ENCODE assay signal across 21 cellular contexts in the genomic region with DNA sequence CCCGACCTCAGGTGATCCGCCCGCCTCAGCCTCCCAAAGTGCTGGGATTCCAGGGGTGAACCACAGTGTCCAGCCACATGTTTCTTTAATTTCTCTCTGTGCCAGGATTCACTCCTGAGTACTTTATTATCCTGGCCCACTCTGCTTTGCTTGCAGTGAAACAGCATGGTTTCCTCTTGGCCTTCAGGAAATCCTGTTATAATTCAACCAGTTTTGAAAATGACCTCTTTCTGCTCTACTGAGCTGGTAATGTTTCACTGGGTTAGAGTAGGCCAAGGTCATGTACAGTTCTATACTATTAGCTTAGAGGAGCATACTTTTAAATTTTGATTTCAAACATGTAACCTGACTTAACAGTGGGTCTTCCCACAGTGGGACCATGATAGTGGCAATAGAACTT.
DNase-seq lines count a peak whose midpoint lies in the region; ATAC-seq and TF ChIP-seq lines count a peak whose summit lies in the region.
"Had no signal": no experiment of that assay in that cellular context is flagged by ENCODE, and none has a peak within 500 bp of the region (broad histone marks: within the 10 kb centered on the region; RNA-seq: fewer than 3 reads in every experiment).

No MANE protein-coding gene starts in this region.

- ATAC-seq in GM18861 (IDR thresholded peaks at IDR 0.05; ENCODE audit: unreplicated experiment) (peak; percentile 90), GM21619 (IDR thresholded peaks at IDR 0.05; ENCODE audit: unreplicated experiment) (peak; percentile 90), HG03460 (IDR thresholded peaks at IDR 0.05; ENCODE audit: unreplicated experiment) (peak; percentile 96), GM18505 (IDR thresholded peaks at IDR 0.05; ENCODE audit: unreplicated experiment) (no peak)
- no peak for ATAC-seq in activated T-cell treated with anti-CD3 and anti-CD28 coated beads, Interleukin-2, amount 50 U/mL, for 72 hours (replicated peaks in 1 of 2)
- ATAC-seq: activated T-helper 17 cell treated with anti-CD3 and anti-CD28 coated beads, Interleukin-2, amount 50 U/mL, for 72 hours; natural killer cell treated with Interleukin-12 subunit alpha and Interleukin-12 subunit beta and Interleukin-15 and Interleukin-18, amount 100 ng/mL, for 72 hours had no signal

- no peaks in the 10 kb centered on the region for H3K9me3 Mint-ChIP-seq in activated T-cell treated with anti-CD3 and anti-CD28 coated beads, Interleukin-2, amount 50 U/mL, for 72 hours
- H3K9me3 Mint-ChIP-seq: natural killer cell treated with Interleukin-12 subunit alpha and Interleukin-12 subunit beta and Interleukin-15 and Interleukin-18, amount 100 ng/mL, for 72 hours had no signal

- H3K36me3 ChIP-seq in liver (ENCODE audit: control insufficient read depth in 4 of 4, insufficient read depth in 3 of 4, low read depth in 1 of 4, low read length in 3 of 4) (no peaks in the 10 kb centered on the region), mammary epithelial cell (ENCODE audit: insufficient read depth, low read length) (no peaks in the 10 kb centered on the region)
- H3K36me3 ChIP-seq: prostate gland, thoracic aorta had no signal

- TF ChIP-seq RAD21 in liver (IDR thresholded peaks at IDR 0.05) = no peak

- dilution Hi-C loops in mammary epithelial cell (cut with HindIII; ENCODE audit: low sequenced_read_pairs) = no loop called here

- no peak for DNase-seq in NCI-H1436 (lab: John Stamatoyannopoulos, UW)
- DNase-seq in activated T-cell treated with anti-CD3 and anti-CD28 coated beads, Interleukin-2, amount 50 U/mL, for 72 hours = no peak
- DNase-seq in mammary epithelial cell = no peak
- DNase-seq: activated CD4-positive, CD25-positive, alpha-beta regulatory T cell; glutamatergic neuron; GOT3; IMR-90; mesendoderm; NCI-H2081 treated with DMSO at 0.1 percent for 48 hours; NCI-H524 treated with DMSO at 0.1 percent for 48 hours; SHP77 had no signal

- H3K27ac ChIP-seq in liver (ENCODE audit: low read depth in 1 of 2, low read length in 2 of 2) (no peak overlapping the region), mammary epithelial cell (ENCODE audit: insufficient read depth, low read depth, low read length) (no peak overlapping the region)
- H3K27ac ChIP-seq: prostate gland, thoracic aorta had no signal

- no peaks in the 10 kb centered on the region for H4K20me1 ChIP-seq in mammary epithelial cell (ENCODE audit: insufficient read depth, low read length)

- H3K9me3 ChIP-seq in liver (ENCODE audit: control insufficient read depth in 4 of 4, low read length in 3 of 4) (no peaks in the 10 kb centered on the region), mammary epithelial cell (replicated peaks; ENCODE audit: insufficient read depth, low read length) (no peaks in the 10 kb centered on the region)
- H3K9me3 ChIP-seq: prostate gland, thoracic aorta had no signal

- in situ Hi-C loops in mammary epithelial cell (cut with MboI; ENCODE audit: low sequenced_read_pairs in 2 of 2) = no loop called here

- CTCF ChIA-PET in mammary epithelial cell (lab: Charles Lee; ENCODE audit: low non-redundant PET) = no interaction called here

- H3K4me3 Mint-ChIP-seq in activated T-cell treated with anti-CD3 and anti-CD28 coated beads, Interleukin-2, amount 50 U/mL, for 72 hours = no peak overlapping the region
- H3K4me3 Mint-ChIP-seq: activated T-helper 17 cell treated with anti-CD3 and anti-CD28 coated beads, Interleukin-2, amount 50 U/mL, for 72 hours; natural killer cell treated with Interleukin-12 subunit alpha and Interleukin-12 subunit beta and Interleukin-15 and Interleukin-18, amount 100 ng/mL, for 72 hours had no signal

- H3K27ac Mint-ChIP-seq in activated T-cell treated with anti-CD3 and anti-CD28 coated beads, Interleukin-2, amount 50 U/mL, for 72 hours = no peak overlapping the region
- H3K27ac Mint-ChIP-seq: activated T-helper 17 cell treated with anti-CD3 and anti-CD28 coated beads, Interleukin-2, amount 50 U/mL, for 72 hours; natural killer cell treated with Interleukin-12 subunit alpha and Interleukin-12 subunit beta and Interleukin-15 and Interleukin-18, amount 100 ng/mL, for 72 hours had no signal

- TF ChIP-seq CTCF in liver (IDR thresholded peaks at IDR 0.05; ENCODE audit: low read depth, low read length, missing input control) (no peak), mammary epithelial cell (conservative IDR thresholded peaks at IDR 0.05 in 1 of 2, IDR thresholded peaks at IDR 0.05 in 1 of 2; ENCODE audit: extremely low read depth in 1 of 2, insufficient read depth in 1 of 2, low read depth in 1 of 2, low read length in 2 of 2) (no peak)

- H3K9ac ChIP-seq in liver (ENCODE audit: low read depth in 1 of 2, low read length in 2 of 2) (no peak overlapping the region), mammary epithelial cell (ENCODE audit: insufficient read depth, low read length) (no peak overlapping the region)

- no peak overlapping the region for H2AFZ ChIP-seq in mammary epithelial cell (ENCODE audit: low read depth, low read length)

- H3K36me3 Mint-ChIP-seq in activated T-cell treated with anti-CD3 and anti-CD28 coated beads, Interleukin-2, amount 50 U/mL, for 72 hours (ENCODE audit: insufficient read depth in 2 of 2) = peaks cover 3% of the 10 kb centered on the region in 2 donors
- H3K36me3 Mint-ChIP-seq: natural killer cell treated with Interleukin-12 subunit alpha and Interleukin-12 subunit beta and Interleukin-15 and Interleukin-18, amount 100 ng/mL, for 72 hours had no signal

- no TSS peak for BruUV-seq in mammary epithelial cell (replicated peaks; lab: Mats Ljungman, UMichigan)

- H3K4me1 Mint-ChIP-seq in activated T-cell treated with anti-CD3 and anti-CD28 coated beads, Interleukin-2, amount 50 U/mL, for 72 hours (ENCODE audit: low read depth) = peaks cover 12% of the 10 kb centered on the region

- intact Hi-C loops in mammary epithelial cell (cut with micrococcal nuclease) = loop anchor here (5.0 kb wide), 1 partner anchor 78 kb away; no protein-coding TSS in a partner anchor

- H3K4me3 ChIP-seq in liver (ENCODE audit: low read depth in 1 of 3, low read length in 3 of 3) = no peak overlapping the region
- H3K4me3 ChIP-seq in mammary epithelial cell (replicated peaks in 1 of 3; ENCODE audit: insufficient read depth in 1 of 3, low read depth in 2 of 3, low read length in 3 of 3) = no peak overlapping the region
- H3K4me3 ChIP-seq: prostate gland, smooth muscle cell, thoracic aorta had no signal

- TF ChIP-seq POLR2A in GM18505 (IDR thresholded peaks at IDR 0.05; ENCODE audit: borderline replicate concordance, extremely low read depth, insufficient read depth, insufficient read length) = no peak

- H3K79me2 ChIP-seq in mammary epithelial cell (ENCODE audit: insufficient read depth, low read length) = no peaks in the 10 kb centered on the region

- H3K27me3 Mint-ChIP-seq in activated T-cell treated with anti-CD3 and anti-CD28 coated beads, Interleukin-2, amount 50 U/mL, for 72 hours (ENCODE audit: low read depth) = no peaks in the 10 kb centered on the region

- WGBS in liver = 65% methylated on average over 3 of the region's 3 CpGs
- WGBS in mammary epithelial cell (ENCODE audit: low coverage, missing lambda C conversion rate) = 82% methylated on average over 3 of the region's 3 CpGs

- H3K27me3 ChIP-seq in liver (ENCODE audit: control insufficient read depth in 4 of 4, insufficient read depth in 4 of 4, low read length in 3 of 4) (no peaks in the 10 kb centered on the region), mammary epithelial cell (ENCODE audit: insufficient read depth, low read length) (no peaks in the 10 kb centered on the region)

- peaks cover 0 to 6% (median 3%) of the 10 kb centered on the region in 4 donors for H3K4me1 ChIP-seq in liver (ENCODE audit: control insufficient read depth in 4 of 4, insufficient read depth in 4 of 4, low read length in 3 of 4)
- H3K4me1 ChIP-seq in mammary epithelial cell (ENCODE audit: insufficient read depth, low read length) = peaks cover 9% of the 10 kb centered on the region
- H3K4me1 ChIP-seq: prostate gland had no signal

- no peak overlapping the region for H3K4me2 ChIP-seq in mammary epithelial cell (ENCODE audit: insufficient read depth, low read depth, low read length)
- H3K4me2 ChIP-seq: smooth muscle cell had no signal

TF ChIP-seq in liver, 16 proteins besides CTCF, POLR2A, EP300 and RAD21:
- TF ChIP-seq YY1 (IDR thresholded peaks at IDR 0.05) (peak; percentile 11), FOXA2 (IDR thresholded peaks at IDR 0.05) (no peak), NR2F2 (IDR thresholded peaks at IDR 0.05) (peak; percentile 68)

Comparison
In these comparisons a context has a peak if more than half of its experiments do, and no peak if none do; other contexts are left out.
1. ATAC-seq: peak in GM18861 (single experiment), GM21619 (single experiment) and HG03460 (single experiment); none in GM18505 (single experiment) and activated T-cell treated with anti-CD3 and anti-CD28 coated beads, Interleukin-2, amount 50 U/mL, for 72 hours (0 of 2).